8 cellular contexts compared by ENCODE assay signal in genomic region chr14:99603471-99603933, GRCh38. TPM values are rescaled to one million over a fixed set of nuclear protein-coding genes. Genes with fewer than 3 reads are reported as not detected.
A peak's percentile ranks its signal among the peaks of the same experiment; 100 is the strongest.
DNase-seq lines count a peak whose midpoint lies in the region; ATAC-seq and TF ChIP-seq lines count a peak whose summit lies in the region.

No MANE protein-coding gene starts in this region.

- POLR2A ChIA-PET in MCF 10A (lab: Yijun Ruan, JAX): interaction anchor here (1.7 to 5.9 kb wide), 4 partner anchors 9 to 122 kb away, joined by 5 to 57 read pairs (median 20); partner anchors contain the start of genes CCNK and SETD3

- H3K4me1 ChIP-seq in stomach smooth muscle (ENCODE audit: control insufficient read depth, insufficient read depth, low read length): peaks cover 66% of the 10 kb centered on the region

- H3K9me3 ChIP-seq in T-helper 17 cell (ENCODE audit: control insufficient read depth, low read length, poor library complexity, severe bottlenecking) (no peaks in the 10 kb centered on the region), stomach smooth muscle (ENCODE audit: control insufficient read depth in 2 of 2, low read length in 2 of 2) (no peaks in the 10 kb centered on the region)

- intact Hi-C loops in MCF 10A (cut with micrococcal nuclease): no loop called here

- H3K36me3 Mint-ChIP-seq in T-helper 17 cell (ENCODE audit: low read depth) (no peaks in the 10 kb centered on the region), MCF 10A (ENCODE audit: insufficient read depth, unreplicated experiment) (no peaks in the 10 kb centered on the region), memory B cell (no peaks in the 10 kb centered on the region)

- no peak overlapping the region for H3K27ac Mint-ChIP-seq in T-helper 17 cell
- no peak overlapping the region for H3K27ac Mint-ChIP-seq in MCF 10A (ENCODE audit: low read depth, unreplicated experiment)
- H3K27ac Mint-ChIP-seq in memory B cell: no peak overlapping the region

- peak overlapping the region; percentile 66 for H3K4me3 Mint-ChIP-seq in T-helper 17 cell
- H3K4me3 Mint-ChIP-seq in MCF 10A (ENCODE audit: unreplicated experiment): peak overlapping the region; percentile 73
- H3K4me3 Mint-ChIP-seq in memory B cell: peak overlapping the region; percentile 21

- H3K4me3 ChIP-seq in stomach smooth muscle (ENCODE audit: low read length in 2 of 2): peak overlapping the region; percentile 60 to 83

- H3K27me3 ChIP-seq in stomach smooth muscle (ENCODE audit: control insufficient read depth in 1 of 2, insufficient read depth in 2 of 2, low read length in 2 of 2): no peaks in the 10 kb centered on the region

- no TSS peak for BruUV-seq in MCF 10A (replicated peaks; lab: Mats Ljungman, UMichigan)

- H3K4me1 Mint-ChIP-seq in T-helper 17 cell (peaks cover 29% of the 10 kb centered on the region), MCF 10A (ENCODE audit: insufficient read depth, unreplicated experiment) (peaks cover 22% of the 10 kb centered on the region), memory B cell (peaks cover 8% of the 10 kb centered on the region)

- peak; percentile 70 for DNase-seq in D341Med (ENCODE audit: low spot score)
- DNase-seq in T-helper 17 cell: peak; percentile 28 to 46 (median 44)
- peak; percentile 24 for DNase-seq in MCF 10A (ENCODE audit: unreplicated experiment)
- peak; percentile 25 to 65 for DNase-seq in memory B cell (ENCODE audit: low spot score in 2 of 2)

- no peak for TF ChIP-seq CTCF in MCF 10A (IDR thresholded peaks at IDR 0.05; ENCODE audit: unreplicated experiment)

- ATAC-seq in HG03097 (IDR thresholded peaks at IDR 0.05; ENCODE audit: low FRiP score, unreplicated experiment) (peak; percentile 4), T-helper 17 cell (peak; percentile 6), memory B cell (ENCODE audit: low read depth) (peak; percentile 7), HG02623 (IDR thresholded peaks at IDR 0.05; ENCODE audit: unreplicated experiment) (no peak), HG03095 (IDR thresholded peaks at IDR 0.05; ENCODE audit: unreplicated experiment) (no peak)

- peak overlapping the region in 1 of 2 donors; percentile 29 for H3K9ac ChIP-seq in stomach smooth muscle (ENCODE audit: low read length in 2 of 2)

- no peaks in the 10 kb centered on the region for H3K27me3 Mint-ChIP-seq in T-helper 17 cell
- H3K27me3 Mint-ChIP-seq in MCF 10A (ENCODE audit: insufficient read depth, unreplicated experiment): no peaks in the 10 kb centered on the region
- peaks cover 2% of the 10 kb centered on the region for H3K27me3 Mint-ChIP-seq in memory B cell

- CTCF ChIA-PET in MCF 10A (lab: Yijun Ruan, JAX): interaction anchor here (0.6 to 2.8 kb wide), 7 partner anchors 15 to 119 kb away, joined by 3 to 18 read pairs (median 3); no protein-coding TSS in a partner anchor

- no peak overlapping the region for H3K27ac ChIP-seq in stomach smooth muscle (ENCODE audit: low read length)

- H3K36me3 ChIP-seq in stomach smooth muscle (ENCODE audit: control insufficient read depth in 2 of 2, insufficient read depth in 2 of 2, low read length in 2 of 2): no peaks in the 10 kb centered on the region

- H3K9me3 Mint-ChIP-seq in MCF 10A (ENCODE audit: unreplicated experiment): no peaks in the 10 kb centered on the region
- H3K9me3 Mint-ChIP-seq in memory B cell: no peaks in the 10 kb centered on the region

RNA-seq across cellular contexts. Expression of gene CCDC85C, which starts 0.5 kb away (rescaled TPM):
- total RNA-seq in T-helper 17 cell (1 to 10 TPM; 8.3 to 9.3 TPM), MCF 10A (2022) (19.1 and 29.9 TPM in 2 replicates)

RNA-seq across cellular contexts. Expression of gene HHIPL1, which starts 41.4 kb away (rescaled TPM):
- total RNA-seq in T-helper 17 cell (under 1 TPM; 0.12 to 0.21 TPM), MCF 10A (2022) (0.10 TPM in 1 of 2 replicates, not detected in the other)

Comparison
In these comparisons a context has a peak if more than half of its experiments do, and no peak if none do; other contexts are left out.
1. ATAC-seq: peak in HG03097 (single experiment), T-helper 17 cell (single experiment) and memory B cell (single experiment); none in HG02623 (single experiment) and HG03095 (single experiment).
2. H3K4me3 Mint-ChIP-seq: peak in every context shown above with its lines; median percentile 73 in MCF 10A; 66 in T-helper 17 cell; 21 in memory B cell.
3. Peak in every context shown above with its lines, with median percentiles within 50 percentile points of each other: DNase-seq.